In genomic region chr10:68598978-68599753, GRCh38 we compare ENCODE assay signal across 8 cellular contexts. TPM values are rescaled to one million over a fixed set of nuclear protein-coding genes. Genes with fewer than 3 reads are reported as not detected.
DNase-seq lines count a peak whose midpoint lies in the region; ATAC-seq and TF ChIP-seq lines count a peak whose summit lies in the region.

No MANE protein-coding gene starts in this region.

- H3K4me3 ChIP-seq in RWPE2 (ENCODE audit: severe bottlenecking) (no peak overlapping the region), fibroblast of the aortic adventitia (ENCODE audit: low read depth, low read length) (no peak overlapping the region)
- no peak overlapping the region for H3K4me3 ChIP-seq in effector memory CD4-positive, alpha-beta T cell (ENCODE audit: insufficient read depth, low read depth, low read length, poor library complexity, severe bottlenecking)

- no peaks in the 10 kb centered on the region for H3K9me3 ChIP-seq in RWPE2 (ENCODE audit: severe bottlenecking)
- H3K9me3 ChIP-seq in effector memory CD4-positive, alpha-beta T cell (ENCODE audit: control insufficient read depth, low read length), result no peaks in the 10 kb centered on the region

- H3K4me1 ChIP-seq in RWPE2 (ENCODE audit: insufficient read depth, poor library complexity, severe bottlenecking), result peaks cover 19% of the 10 kb centered on the region
- peaks cover 13% of the 10 kb centered on the region for H3K4me1 ChIP-seq in effector memory CD4-positive, alpha-beta T cell (ENCODE audit: control insufficient read depth, insufficient read depth, low read length, poor library complexity, severe bottlenecking)

- H3K36me3 ChIP-seq in RWPE2 (ENCODE audit: low read depth), result no peaks in the 10 kb centered on the region
- H3K36me3 ChIP-seq in effector memory CD4-positive, alpha-beta T cell (ENCODE audit: control insufficient read depth, insufficient read depth, low read length), result no peaks in the 10 kb centered on the region

- no peaks in the 10 kb centered on the region for H3K9me3 Mint-ChIP-seq in activated CD8-positive, alpha-beta T cell treated with anti-CD3 and anti-CD28 coated beads for 36 hours
- H3K9me3 Mint-ChIP-seq in activated CD8-positive, alpha-beta T cell treated with anti-CD3 and anti-CD28 coated beads, Interleukin-2, amount 10 ng/mL, durations not matched to agents 7 days and 5 days (ENCODE audit: insufficient read depth), result no peaks in the 10 kb centered on the region
- H3K9me3 Mint-ChIP-seq in neural crest cell, result no peaks in the 10 kb centered on the region

- H3K27ac Mint-ChIP-seq in activated CD8-positive, alpha-beta T cell treated with anti-CD3 and anti-CD28 coated beads for 36 hours, result no peak overlapping the region
- H3K27ac Mint-ChIP-seq in activated CD8-positive, alpha-beta T cell treated with anti-CD3 and anti-CD28 coated beads, Interleukin-2, amount 10 ng/mL, durations not matched to agents 7 days and 5 days, result no peak overlapping the region
- H3K27ac Mint-ChIP-seq in neural crest cell (ENCODE audit: unreplicated experiment), result no peak overlapping the region

- TF ChIP-seq CTCF in activated CD8-positive, alpha-beta T cell treated with anti-CD3 and anti-CD28 coated beads for 36 hours (IDR thresholded peaks at IDR 0.05), result no peak
- no peak for TF ChIP-seq CTCF in RWPE2 (IDR thresholded peaks at IDR 0.05; ENCODE audit: poor library complexity, severe bottlenecking)
- no peak for TF ChIP-seq CTCF in fibroblast of the aortic adventitia (IDR thresholded peaks at IDR 0.05; ENCODE audit: insufficient read depth, low read length)
- no peak for TF ChIP-seq CTCF in neural crest cell (conservative IDR thresholded peaks at IDR 0.05)

- POLR2A ChIA-PET in activated CD8-positive, alpha-beta T cell treated with anti-CD3 and anti-CD28 coated beads for 36 hours (lab: Charles Lee), result interaction anchor here (1.8 kb wide), 1 partner anchor 36 kb away, joined by 4 read pairs; no protein-coding TSS in a partner anchor
- POLR2A ChIA-PET in activated CD8-positive, alpha-beta T cell treated with anti-CD3 and anti-CD28 coated beads, Interleukin-2, amount 10 ng/mL, durations not matched to agents 7 days and 5 days (lab: Charles Lee), result interaction anchor here (1.1 kb wide), 1 partner anchor 37 kb away, joined by 6 read pairs; no protein-coding TSS in a partner anchor

- intact Hi-C loops in activated CD8-positive, alpha-beta T cell treated with anti-CD3 and anti-CD28 coated beads for 36 hours (cut with micrococcal nuclease), result no loop called here

- CTCF ChIA-PET in activated CD8-positive, alpha-beta T cell treated with anti-CD3 and anti-CD28 coated beads for 36 hours (lab: Charles Lee), result no interaction called here
- CTCF ChIA-PET in activated CD8-positive, alpha-beta T cell treated with anti-CD3 and anti-CD28 coated beads, Interleukin-2, amount 10 ng/mL, durations not matched to agents 7 days and 5 days (lab: Charles Lee), result no interaction called here

- no peaks in the 10 kb centered on the region for H3K36me3 Mint-ChIP-seq in activated CD8-positive, alpha-beta T cell treated with anti-CD3 and anti-CD28 coated beads for 36 hours (ENCODE audit: low read depth)
- peaks cover 16% of the 10 kb centered on the region for H3K36me3 Mint-ChIP-seq in activated CD8-positive, alpha-beta T cell treated with anti-CD3 and anti-CD28 coated beads, Interleukin-2, amount 10 ng/mL, durations not matched to agents 7 days and 5 days (ENCODE audit: low read depth)
- H3K36me3 Mint-ChIP-seq in neural crest cell (ENCODE audit: low read depth), result peaks cover 4% of the 10 kb centered on the region

- no peaks in the 10 kb centered on the region for H3K27me3 Mint-ChIP-seq in activated CD8-positive, alpha-beta T cell treated with anti-CD3 and anti-CD28 coated beads for 36 hours
- no peaks in the 10 kb centered on the region for H3K27me3 Mint-ChIP-seq in activated CD8-positive, alpha-beta T cell treated with anti-CD3 and anti-CD28 coated beads, Interleukin-2, amount 10 ng/mL, durations not matched to agents 7 days and 5 days (ENCODE audit: low read depth)
- H3K27me3 Mint-ChIP-seq in neural crest cell (ENCODE audit: low read depth), result no peaks in the 10 kb centered on the region

- H3K27ac ChIP-seq in RWPE2 (ENCODE audit: poor library complexity, severe bottlenecking), result peak overlapping the region; percentile 29
- H3K27ac ChIP-seq in effector memory CD4-positive, alpha-beta T cell (ENCODE audit: insufficient read depth, low read length, poor library complexity, severe bottlenecking), result no peak overlapping the region

- ATAC-seq in activated CD8-positive, alpha-beta T cell treated with anti-CD3 and anti-CD28 coated beads for 36 hours, result no peak
- ATAC-seq in activated CD8-positive, alpha-beta T cell treated with anti-CD3 and anti-CD28 coated beads, Interleukin-2, amount 10 ng/mL, durations not matched to agents 7 days and 5 days, result no peak
- ATAC-seq in RWPE2 (ENCODE audit: low read depth), result 0 out of 3 replicates have a peak, but pooled peaks have one; percentile 14
- ATAC-seq in GM21723 (IDR thresholded peaks at IDR 0.05; ENCODE audit: unreplicated experiment), result no peak

- no peaks in the 10 kb centered on the region for H3K27me3 ChIP-seq in RWPE2 (ENCODE audit: insufficient read depth, poor library complexity, severe bottlenecking)
- no peaks in the 10 kb centered on the region for H3K27me3 ChIP-seq in effector memory CD4-positive, alpha-beta T cell (replicated peaks; ENCODE audit: control insufficient read depth, insufficient read depth, low read length, poor library complexity, severe bottlenecking)

- peaks cover 32% of the 10 kb centered on the region for H3K4me1 Mint-ChIP-seq in activated CD8-positive, alpha-beta T cell treated with anti-CD3 and anti-CD28 coated beads for 36 hours (ENCODE audit: low read depth)
- peaks cover 36% of the 10 kb centered on the region for H3K4me1 Mint-ChIP-seq in activated CD8-positive, alpha-beta T cell treated with anti-CD3 and anti-CD28 coated beads, Interleukin-2, amount 10 ng/mL, durations not matched to agents 7 days and 5 days (ENCODE audit: low read depth)
- H3K4me1 Mint-ChIP-seq in neural crest cell, result peaks cover 38% of the 10 kb centered on the region

- peak overlapping the region; percentile 31 for H3K4me3 Mint-ChIP-seq in activated CD8-positive, alpha-beta T cell treated with anti-CD3 and anti-CD28 coated beads for 36 hours
- H3K4me3 Mint-ChIP-seq in activated CD8-positive, alpha-beta T cell treated with anti-CD3 and anti-CD28 coated beads, Interleukin-2, amount 10 ng/mL, durations not matched to agents 7 days and 5 days, result no peak overlapping the region
- H3K4me3 Mint-ChIP-seq in neural crest cell, result peak overlapping the region; percentile 90

- no peak for DNase-seq in activated CD8-positive, alpha-beta T cell treated with anti-CD3 and anti-CD28 coated beads for 36 hours
- DNase-seq in activated CD8-positive, alpha-beta T cell treated with anti-CD3 and anti-CD28 coated beads, Interleukin-2, amount 10 ng/mL, durations not matched to agents 7 days and 5 days, result no peak
- DNase-seq in RWPE2 (ENCODE audit: low spot score) (peak; percentile 47), fibroblast of the aortic adventitia (ENCODE audit: low read depth) (peak; percentile 82), neural crest cell (ENCODE audit: low read depth, low spot score) (no peak), GOT3 (lab: John Stamatoyannopoulos, UW) (no peak)
- no peak for DNase-seq in effector memory CD4-positive, alpha-beta T cell

RNA-seq across cellular contexts. Expression of gene TET1, which starts 39.0 kb away (rescaled TPM):
- 1 to 10 TPM; 1.1 to 1.3 TPM for total RNA-seq in activated CD8-positive, alpha-beta T cell treated with anti-CD3 and anti-CD28 coated beads for 36 hours
- 1 to 10 TPM; 3.2 to 3.3 TPM for total RNA-seq in activated CD8-positive, alpha-beta T cell treated with anti-CD3 and anti-CD28 coated beads, Interleukin-2, amount 10 ng/mL, durations not matched to agents 7 days and 5 days
- total RNA-seq in fibroblast of the aortic adventitia (ENCODE audit: low replicate concordance) (3.3 and 9.3 TPM in 2 replicates), neural crest cell (27.7 and 30.0 TPM in 2 replicates)

Comparison
In these comparisons a context has a peak if more than half of its experiments do, and no peak if none do; other contexts are left out.
1. DNase-seq: peak in RWPE2 (single experiment) and fibroblast of the aortic adventitia (single experiment); none in activated CD8-positive, alpha-beta T cell treated with anti-CD3 and anti-CD28 coated beads for 36 hours (single experiment), activated CD8-positive, alpha-beta T cell treated with anti-CD3 and anti-CD28 coated beads, Interleukin-2, amount 10 ng/mL, durations not matched to agents 7 days and 5 days (single experiment), neural crest cell (single experiment), GOT3 (single experiment) and effector memory CD4-positive, alpha-beta T cell (0 of 3).